10 cellular contexts compared by ENCODE assay signal in the genomic region with DNA sequence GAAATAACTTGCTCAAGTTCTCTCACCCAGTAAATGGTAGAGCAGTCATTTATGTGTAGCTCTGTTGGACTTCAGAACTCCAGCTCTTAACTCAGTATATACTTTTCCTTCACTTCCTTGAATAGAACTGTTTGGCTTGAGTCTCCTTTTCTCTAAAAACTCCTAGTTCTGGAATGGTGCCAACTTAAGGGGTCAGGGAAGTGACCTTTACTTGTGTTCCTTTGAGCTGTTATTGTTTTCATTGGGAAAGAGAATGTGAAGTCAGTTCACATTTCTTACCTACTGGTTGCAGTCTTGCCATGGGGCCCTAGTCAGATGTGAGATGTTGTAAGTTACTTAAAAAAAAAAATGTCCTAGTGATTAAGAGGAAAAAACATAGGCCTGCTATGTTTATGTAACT.
DNase-seq lines count a peak whose midpoint lies in the region; ATAC-seq and TF ChIP-seq lines count a peak whose summit lies in the region.
"Had no signal": no experiment of that assay in that cellular context is flagged by ENCODE, and none has a peak within 500 bp of the region (broad histone marks: within the 10 kb centered on the region; RNA-seq: fewer than 3 reads in every experiment).

No MANE protein-coding gene starts in this region.

- H3K27ac ChIP-seq in VCaP (peak overlapping the region; percentile 91), mesodermal cell (ENCODE audit: low read depth, low read length, severe bottlenecking) (peak overlapping the region; percentile 36), tibial nerve (peak overlapping the region in 3 of 4 donors; percentile 7 to 71 (median 44)), PC-3 (ENCODE audit: low read length) (no peak overlapping the region)

- POLR2A ChIA-PET in PC-3 (lab: Charles Lee; ENCODE audit: unreplicated experiment): no interaction called here

- H4K20me1 ChIP-seq in PC-3 (ENCODE audit: low read length): no peaks in the 10 kb centered on the region

- peaks cover 6% of the 10 kb centered on the region for H3F3A ChIP-seq in PC-3 (ENCODE audit: low read length, unreplicated experiment)

- TF ChIP-seq EP300 in tibial nerve (IDR thresholded peaks at IDR 0.05): peak in 1 of 2 donors; percentile 70

- TF ChIP-seq POLR2A in tibial nerve (IDR thresholded peaks at IDR 0.05): no peak

- intact Hi-C loops in PC-3 (cut with micrococcal nuclease): no loop called here

- TF ChIP-seq CTCF in VCaP (conservative IDR thresholded peaks at IDR 0.05) (no peak), epithelial cell of proximal tubule (conservative IDR thresholded peaks at IDR 0.05; ENCODE audit: low read depth, low read length) (no peak), tibial nerve (IDR thresholded peaks at IDR 0.05) (no peak), PC-3 (conservative IDR thresholded peaks at IDR 0.05; ENCODE audit: low read depth, low read length) (no peak), omental fat pad (IDR thresholded peaks at IDR 0.05) (no peak)

- ATAC-seq in PC-3 (no peak), HG03571 (IDR thresholded peaks at IDR 0.05; ENCODE audit: unreplicated experiment) (no peak), omental fat pad (ENCODE audit: low FRiP score) (no peak)

- peaks cover 55% of the 10 kb centered on the region for H3K79me2 ChIP-seq in PC-3 (ENCODE audit: low read length)

- no TSS peak for BruUV-seq in PC-3 (replicated peaks; lab: Mats Ljungman, UMichigan)

- H3K9me3 ChIP-seq in mesodermal cell (ENCODE audit: control insufficient read depth, low read length) (no peaks in the 10 kb centered on the region), tibial nerve (no peaks in the 10 kb centered on the region), PC-3 (ENCODE audit: low read length) (no peaks in the 10 kb centered on the region)

- CTCF ChIA-PET in PC-3 (lab: Charles Lee): no interaction called here

- H3K4me3 ChIP-seq in epithelial cell of proximal tubule (ENCODE audit: low read depth, low read length): no peak overlapping the region
- H3K4me3 ChIP-seq in mesodermal cell (ENCODE audit: extremely low read depth, insufficient read depth, low read length, poor library complexity, severe bottlenecking): no peak overlapping the region
- H3K4me3 ChIP-seq in tibial nerve: no peak overlapping the region
- no peak overlapping the region for H3K4me3 ChIP-seq in PC-3 (ENCODE audit: low read length)

- H3K27me3 ChIP-seq in tibial nerve (no peaks in the 10 kb centered on the region), PC-3 (ENCODE audit: low read length) (no peaks in the 10 kb centered on the region)

- H2AFZ ChIP-seq in PC-3 (ENCODE audit: low read length): no peak overlapping the region

- DNase-seq in epithelial cell of proximal tubule (ENCODE audit: low read depth) (peak; percentile 89), tibial nerve (ENCODE audit: low spot score in 2 of 2) (peak in 1 of 2 donors; percentile 73), PC-3 (no peak), germinal center (ENCODE audit: low spot score) (no peak), omental fat pad (ENCODE audit: low spot score) (no peak)
- DNase-seq: NCI-H1092, substantia nigra had no signal

- H3K4me2 ChIP-seq in PC-3 (ENCODE audit: low read length): no peak overlapping the region

- H3K9me2 ChIP-seq in PC-3 (replicated peaks; ENCODE audit: low read length): no peaks in the 10 kb centered on the region

- H3K4me1 ChIP-seq in mesodermal cell (ENCODE audit: control insufficient read depth, insufficient read depth, low read length, poor library complexity, severe bottlenecking): peaks cover 44% of the 10 kb centered on the region
- H3K4me1 ChIP-seq in tibial nerve: peaks cover 0 to 45% (median 12%) of the 10 kb centered on the region in 4 donors
- H3K4me1 ChIP-seq in PC-3 (ENCODE audit: insufficient read depth, low read length): peaks cover 43% of the 10 kb centered on the region

- H3K9ac ChIP-seq in PC-3 (ENCODE audit: low read length): no peak overlapping the region

- peaks cover 50% of the 10 kb centered on the region for H3K36me3 ChIP-seq in mesodermal cell (ENCODE audit: control insufficient read depth, insufficient read depth, low read length)
- peaks cover 0 to under 1% (median 0%) of the 10 kb centered on the region in 3 donors for H3K36me3 ChIP-seq in tibial nerve
- H3K36me3 ChIP-seq in PC-3 (ENCODE audit: low read depth, low read length): no peaks in the 10 kb centered on the region
